ENCODE assay signal across 10 cellular contexts in the genomic region with DNA sequence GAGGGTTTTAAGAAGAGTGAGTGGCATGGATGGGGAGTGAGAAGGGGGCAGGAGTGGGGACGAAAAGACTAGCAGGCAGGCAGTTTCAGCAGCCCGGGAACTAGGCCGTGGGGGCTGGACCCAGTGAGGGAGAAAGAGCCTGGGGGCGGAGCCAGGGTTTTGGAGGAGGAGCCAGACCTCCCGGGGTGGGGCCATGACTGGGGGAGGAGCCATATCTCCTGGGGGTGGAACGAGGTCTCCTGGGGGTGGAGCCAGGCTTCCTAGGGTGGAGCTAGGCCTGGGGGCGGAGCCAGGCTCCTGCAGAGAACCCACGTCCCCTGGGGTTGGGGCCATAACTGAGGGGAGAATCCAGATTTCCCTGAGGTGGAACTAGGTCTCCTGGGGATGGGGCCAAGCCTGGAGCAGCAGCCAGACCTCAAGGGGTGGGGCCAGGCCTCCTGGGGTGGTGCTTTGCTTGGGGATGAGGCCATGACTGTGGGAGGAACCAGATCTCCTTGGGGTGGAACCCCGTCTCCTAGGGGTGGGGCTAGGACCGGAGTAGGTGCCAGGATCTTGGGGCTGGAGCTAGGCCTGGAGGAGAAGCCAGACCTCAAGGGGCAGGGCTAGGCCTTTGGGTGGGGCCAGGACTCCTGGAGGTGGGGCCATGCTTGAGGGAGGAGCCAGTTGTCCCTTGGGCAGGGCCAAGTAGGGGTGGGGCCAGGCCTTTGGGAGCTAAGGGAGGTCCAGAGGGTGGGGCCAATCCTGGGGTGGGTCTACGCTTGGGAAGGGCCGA. TPM values are rescaled to one million over a fixed set of nuclear protein-coding genes. Genes with fewer than 3 reads are reported as not detected.
DNase-seq lines count a peak whose midpoint lies in the region; ATAC-seq, FAIRE-seq and TF ChIP-seq lines count a peak whose summit lies in the region.
"Had no signal": no experiment of that assay in that cellular context is flagged by ENCODE, and none has a peak within 500 bp of the region (broad histone marks: within the 10 kb centered on the region; RNA-seq: fewer than 3 reads in every experiment).

No MANE protein-coding gene starts in this region.

- no peaks in the 10 kb centered on the region for H3K27me3 ChIP-seq in H9 (ENCODE audit: insufficient read depth, low read length)
- peaks cover 5 to 28% of the 10 kb centered on the region in 2 experiments; a peak in 4 of 5 replicates for H3K27me3 ChIP-seq in HepG2 (ENCODE audit: control insufficient read depth in 1 of 2, insufficient read depth in 2 of 2, low read length in 2 of 2)

- FAIRE-seq in HepG2 (lab: Jason Lieb, UNC): no peak

- H2AK5ac ChIP-seq in H9 (ENCODE audit: insufficient read length, low read length): no peak overlapping the region

- no peak overlapping the region for H4K8ac ChIP-seq in H9 (replicated peaks; ENCODE audit: insufficient read length, low read depth, low read length)

- H3K56ac ChIP-seq in H9 (ENCODE audit: insufficient read length, low read depth, low read length): no peak overlapping the region

- H3K27ac ChIP-seq in H9 (ENCODE audit: insufficient read length, low read depth, low read length): no peak overlapping the region
- no peak overlapping the region for H3K27ac ChIP-seq in HepG2 (ENCODE audit: extremely low read length, insufficient read depth, low read length)

- H3K9me3 Mint-ChIP-seq in CD14-positive monocyte: peaks cover 6 to 19% (median 12%) of the 10 kb centered on the region in 7 donors
- H3K9me3 Mint-ChIP-seq in H9: peaks cover 18% of the 10 kb centered on the region in 2 experiments
- H3K9me3 Mint-ChIP-seq in activated CD8-positive, alpha-beta T cell treated with anti-CD3 and anti-CD28 coated beads for 36 hours: peaks cover 4% of the 10 kb centered on the region
- no peaks in the 10 kb centered on the region for H3K9me3 Mint-ChIP-seq in osteocyte (ENCODE audit: unreplicated experiment)

- no peak overlapping the region for H2BK20ac ChIP-seq in H9 (ENCODE audit: low read depth, low read length, poor library complexity, severe bottlenecking)

- peak; percentile 87 for ATAC-seq in activated CD8-positive, alpha-beta T cell treated with anti-CD3 and anti-CD28 coated beads for 36 hours
- peak; percentile 50 for ATAC-seq in HepG2
- ATAC-seq in HG02938 (IDR thresholded peaks at IDR 0.05; ENCODE audit: unreplicated experiment): no peak
- ATAC-seq in HG02623 (IDR thresholded peaks at IDR 0.05; ENCODE audit: unreplicated experiment): no peak
- no peak for ATAC-seq in HG03432 (IDR thresholded peaks at IDR 0.05; ENCODE audit: unreplicated experiment)

- no peaks in the 10 kb centered on the region for H3K23me2 ChIP-seq in H9 (ENCODE audit: insufficient read length, low read depth, low read length, poor library complexity, severe bottlenecking)

- H3K4me2 ChIP-seq in H9 (ENCODE audit: insufficient read depth, insufficient read length, low read length): no peak overlapping the region
- H3K4me2 ChIP-seq in HepG2 (ENCODE audit: low read depth, low read length): no peak overlapping the region

- no peak overlapping the region for H2BK15ac ChIP-seq in H9 (ENCODE audit: low read depth, low read length)

- H3K9ac ChIP-seq in H9 (ENCODE audit: extremely low read depth, insufficient read length, low read length) (no peak overlapping the region), HepG2 (ENCODE audit: insufficient read depth, low read depth, low read length) (no peak overlapping the region)

- H2AFZ ChIP-seq in H9 (ENCODE audit: low read length) (no peak overlapping the region), HepG2 (ENCODE audit: low read length) (no peak overlapping the region)

- no peak overlapping the region for H3K23ac ChIP-seq in H9 (ENCODE audit: insufficient read length, low read depth, low read length)

- H4K5ac ChIP-seq in H9 (ENCODE audit: insufficient read length, low read depth, low read length): no peak overlapping the region

- no peak overlapping the region for H2BK120ac ChIP-seq in H9 (ENCODE audit: low read depth, low read length, poor library complexity, severe bottlenecking)

- H3K36me3 Mint-ChIP-seq in CD14-positive monocyte (no peaks in the 10 kb centered on the region), H9 (ENCODE audit: insufficient read depth in 1 of 3, low read depth in 3 of 3) (peaks cover 0 to 9% (median 6%) of the 10 kb centered on the region in 3 experiments; a peak in 3 of 7 replicates), osteocyte (ENCODE audit: unreplicated experiment) (no peaks in the 10 kb centered on the region)
- no peaks in the 10 kb centered on the region for H3K36me3 Mint-ChIP-seq in activated CD8-positive, alpha-beta T cell treated with anti-CD3 and anti-CD28 coated beads for 36 hours (ENCODE audit: low read depth)
- H3K36me3 Mint-ChIP-seq: memory B cell had no signal

- in situ Hi-C loops in HepG2 (cut with HindIII; ENCODE audit: extremely low pct_ligation_motif_present, low pct_unique_long_range_greater_than_20kb): no loop called here

- no CpG with 5 or more reads among the region's 12 CpGs for whole genome bisulfite sequencing in H9 (ENCODE audit: extremely low coverage, insufficient read length, low lambda C conversion rate)
- 46% methylated on average over 12 of the region's 12 CpGs for WGBS in HepG2 (ENCODE audit: low lambda C conversion rate)

- no peak overlapping the region for H4K91ac ChIP-seq in H9 (ENCODE audit: insufficient read length, low read depth, low read length)

- H2BK12ac ChIP-seq in H9 (ENCODE audit: insufficient read length, low read depth, low read length): no peak overlapping the region

- H3K18ac ChIP-seq in H9 (ENCODE audit: insufficient read length, low read depth, low read length): no peak overlapping the region

- H3K36me3 ChIP-seq in HepG2 (replicated peaks in 1 of 2; ENCODE audit: control insufficient read depth in 1 of 2, insufficient read depth in 2 of 2, low read length in 2 of 2): no peaks in the 10 kb centered on the region

- H3K4me1 ChIP-seq in H9 (ENCODE audit: insufficient read depth, low read length) (no peaks in the 10 kb centered on the region), HepG2 (ENCODE audit: insufficient read depth, low read length) (peaks cover 13% of the 10 kb centered on the region; the same call in 1 of the 2 replicates)

- peaks cover 6 to 12% (median 9%) of the 10 kb centered on the region in 3 donors for H3K27me3 Mint-ChIP-seq in CD14-positive monocyte (ENCODE audit: low read depth in 3 of 3)
- H3K27me3 Mint-ChIP-seq in H9 (ENCODE audit: low read depth): no peaks in the 10 kb centered on the region; the same call in none of the 2 replicates
- peaks cover 4% of the 10 kb centered on the region for H3K27me3 Mint-ChIP-seq in activated CD8-positive, alpha-beta T cell treated with anti-CD3 and anti-CD28 coated beads for 36 hours
- H3K27me3 Mint-ChIP-seq in osteocyte (ENCODE audit: unreplicated experiment): no peaks in the 10 kb centered on the region

- H3K4me1 Mint-ChIP-seq in CD14-positive monocyte: peaks cover 27% of the 10 kb centered on the region
- peaks cover 0 to 9% of the 10 kb centered on the region in 2 experiments; a peak in 2 of 4 replicates for H3K4me1 Mint-ChIP-seq in H9
- H3K4me1 Mint-ChIP-seq in activated CD8-positive, alpha-beta T cell treated with anti-CD3 and anti-CD28 coated beads for 36 hours (ENCODE audit: low read depth): no peaks in the 10 kb centered on the region
- peaks cover 40% of the 10 kb centered on the region for H3K4me1 Mint-ChIP-seq in osteocyte (ENCODE audit: unreplicated experiment)

- H3K79me2 ChIP-seq in H9 (ENCODE audit: insufficient read depth, low read length) (no peaks in the 10 kb centered on the region), HepG2 (ENCODE audit: insufficient read depth, low read length) (no peaks in the 10 kb centered on the region)

- intact Hi-C loops in CD14-positive monocyte (cut with micrococcal nuclease): no loop called here
- intact Hi-C loops in activated CD8-positive, alpha-beta T cell treated with anti-CD3 and anti-CD28 coated beads for 36 hours (cut with micrococcal nuclease): no loop called here
- intact Hi-C loops in HepG2 (cut with micrococcal nuclease; ENCODE audit: unreplicated experiment): no loop called here

- no TSS peak for BruUV-seq in HepG2 (replicated peaks; lab: Mats Ljungman, UMichigan)

- peak overlapping the region in 4 of 7 donors; percentile 38 to 78 (median 66) for H3K27ac Mint-ChIP-seq in CD14-positive monocyte
- no peak overlapping the region; a peak in 1 of 7 replicates for H3K27ac Mint-ChIP-seq in H9
- H3K27ac Mint-ChIP-seq in activated CD8-positive, alpha-beta T cell treated with anti-CD3 and anti-CD28 coated beads for 36 hours: no peak overlapping the region
- H3K27ac Mint-ChIP-seq in osteocyte (ENCODE audit: unreplicated experiment): no peak overlapping the region
- H3K27ac Mint-ChIP-seq: memory B cell had no signal

- POLR2A ChIA-PET in activated CD8-positive, alpha-beta T cell treated with anti-CD3 and anti-CD28 coated beads for 36 hours (lab: Charles Lee): no interaction called here
- POLR2A ChIA-PET in HepG2 (lab: Yijun Ruan, JAX): interaction anchor here (0.8 kb wide), 1 partner anchor 11 kb away, joined by 3 read pairs; no protein-coding TSS in a partner anchor

- no peak overlapping the region for H2BK5ac ChIP-seq in H9 (ENCODE audit: insufficient read length, low read length)

- no peak for TF ChIP-seq EP300 in HepG2 (IDR thresholded peaks at IDR 0.05; ENCODE audit: low read depth in 2 of 2, low read length in 2 of 2)
- TF ChIP-seq EP300 in HepG2 (CRISPR knock-in tag; IDR thresholded peaks at IDR 0.05; ENCODE audit: borderline replicate concordance): no peak

- H3T11ph ChIP-seq in H9 (ENCODE audit: low read length): no peak overlapping the region

- H3K9me3 ChIP-seq in H9 (ENCODE audit: control insufficient read depth, low read depth, low read length) (no peaks in the 10 kb centered on the region), HepG2 (ENCODE audit: low read length) (no peaks in the 10 kb centered on the region)

- H4K20me1 ChIP-seq in H9 (ENCODE audit: control insufficient read depth, insufficient read depth, insufficient read length) (no peaks in the 10 kb centered on the region), HepG2 (ENCODE audit: insufficient read depth, low read length) (no peaks in the 10 kb centered on the region)

- H3K4ac ChIP-seq in H9 (ENCODE audit: low read depth, low read length): no peak overlapping the region

- no peak for TF ChIP-seq RAD21 in HepG2 (CRISPR knock-in tag; IDR thresholded peaks at IDR 0.05)

- no peak overlapping the region for H3K4me3 Mint-ChIP-seq in CD14-positive monocyte
- no peak overlapping the region for H3K4me3 Mint-ChIP-seq in H9
- H3K4me3 Mint-ChIP-seq in activated CD8-positive, alpha-beta T cell treated with anti-CD3 and anti-CD28 coated beads for 36 hours: no peak overlapping the region
- H3K4me3 Mint-ChIP-seq in osteocyte (ENCODE audit: unreplicated experiment): no peak overlapping the region
- H3K4me3 Mint-ChIP-seq: memory B cell had no signal

- H3K14ac ChIP-seq in H9 (ENCODE audit: insufficient read depth, low read length): no peak overlapping the region

- no peaks in the 10 kb centered on the region for H3K79me1 ChIP-seq in H9 (ENCODE audit: insufficient read depth, low read depth, low read length, poor library complexity, severe bottlenecking)

- DNase-seq in CD14-positive monocyte (ENCODE audit: low spot score) (no peak), H9 (peak; percentile 95), HepG2 (ENCODE audit: low spot score) (no peak), osteocyte (ENCODE audit: extremely low spot score, unreplicated experiment) (no peak)
- peak; percentile 44 for DNase-seq in activated CD8-positive, alpha-beta T cell treated with anti-CD3 and anti-CD28 coated beads for 36 hours
- DNase-seq: NCI-H446 had no signal

- H3K4me3 ChIP-seq in HepG2 (replicated peaks in 1 of 3; ENCODE audit: insufficient read depth in 1 of 3, low read depth in 2 of 3, low read length in 3 of 3): no peak overlapping the region

- TF ChIP-seq POLR2A in HepG2 (IDR thresholded peaks at IDR 0.05; ENCODE audit: insufficient read depth in 1 of 2, low read depth in 2 of 2, low read length in 2 of 2): no peak

- CTCF ChIA-PET in activated CD8-positive, alpha-beta T cell treated with anti-CD3 and anti-CD28 coated beads for 36 hours (lab: Charles Lee): no interaction called here
- CTCF ChIA-PET in HepG2 (lab: Yijun Ruan, JAX; ENCODE audit: low intra/inter-chr PET ratio, low total read pairs): no interaction called here

- no peak for TF ChIP-seq CTCF in CD14-positive monocyte (IDR thresholded peaks at IDR 0.05)
- no peak for TF ChIP-seq CTCF in H9 (conservative IDR thresholded peaks at IDR 0.05)
- no peak for TF ChIP-seq CTCF in activated CD8-positive, alpha-beta T cell treated with anti-CD3 and anti-CD28 coated beads for 36 hours (IDR thresholded peaks at IDR 0.05)
- no peak for TF ChIP-seq CTCF in HepG2 (CRISPR knock-in tag; IDR thresholded peaks at IDR 0.05)
- no peak for TF ChIP-seq CTCF in osteocyte (IDR thresholded peaks at IDR 0.05)

RNA-seq across cellular contexts. Expression of gene JPH3, which starts 41.7 kb away (rescaled TPM):
- not detected for polyA plus RNA-seq in CD14-positive monocyte
- 30.3 and 32.7 TPM in 2 replicates for total RNA-seq in H9 (2021)
- total RNA-seq in activated CD8-positive, alpha-beta T cell treated with anti-CD3 and anti-CD28 coated beads for 36 hours: under 1 TPM; 0.07 to 0.09 TPM
- total RNA-seq in HepG2 (2016; rRNA removed; fragmentation: Illumina TruSeq; extraction: Trizol): not detected in 2 replicates
- total RNA-seq in HepG2 (2016; cell fraction: cytosol; rRNA removed; fragmentation: Illumina TruSeq; extraction: Trizol; ENCODE audit: low read depth): not detected in 2 replicates
- not detected in 2 replicates for total RNA-seq in HepG2 (2016; cell fraction: insoluble cytoplasmic fraction; rRNA removed; fragmentation: Illumina TruSeq; extraction: Trizol)
- total RNA-seq in HepG2 (2016; cell fraction: membrane; rRNA removed; fragmentation: Illumina TruSeq; extraction: Trizol): not detected in 2 replicates
- not detected in 2 replicates for total RNA-seq in HepG2 (2016; cell fraction: nucleus; rRNA removed; fragmentation: Illumina TruSeq; extraction: Trizol)
- polyA plus RNA-seq in HepG2 (2011; rRNA removed): not detected in 2 replicates
- not detected in 2 replicates for polyA plus RNA-seq in HepG2 (2011; cell fraction: cytosol; rRNA removed)
- polyA plus RNA-seq in HepG2 (2011; cell fraction: nucleus; rRNA removed): not detected in 2 replicates
- polyA plus RNA-seq in HepG2 (2012): 0.07 and 0.08 TPM in 2 replicates
- not detected in 2 replicates for polyA plus RNA-seq in HepG2 (2016; cell fraction: cytosol; fragmentation: Illumina TruSeq; extraction: Trizol; ENCODE audit: low read depth)
- polyA plus RNA-seq in HepG2 (2016; cell fraction: insoluble cytoplasmic fraction; fragmentation: Illumina TruSeq; extraction: Trizol; ENCODE audit: low read depth): not detected in 2 replicates
- polyA plus RNA-seq in HepG2 (2016; cell fraction: membrane; fragmentation: Illumina TruSeq; extraction: Trizol; ENCODE audit: low read depth): not detected in 2 replicates
- not detected in 2 replicates for polyA plus RNA-seq in HepG2 (2016; cell fraction: nucleus; fragmentation: Illumina TruSeq; extraction: Trizol; ENCODE audit: insufficient read depth, low read depth)
- 0.07 TPM in 1 of 2 replicates, not detected in the other for polyA minus RNA-seq in HepG2 (2011; rRNA and poly(A)+ RNA removed; ENCODE audit: low replicate concordance)
- polyA minus RNA-seq in HepG2 (2011; cell fraction: cytosol; rRNA and poly(A)+ RNA removed): not detected in 2 replicates
- not detected in 2 replicates for polyA minus RNA-seq in HepG2 (2011; cell fraction: nucleus; rRNA and poly(A)+ RNA removed)
- total RNA-seq in osteocyte: 2.6 and 3.1 TPM in 2 replicates

Comparison
In these comparisons a context has a peak if more than half of its experiments do, and no peak if none do; other contexts are left out.
1. DNase-seq: peak in H9 (single experiment) and activated CD8-positive, alpha-beta T cell treated with anti-CD3 and anti-CD28 coated beads for 36 hours (single experiment); none in CD14-positive monocyte (single experiment), HepG2 (single experiment) and osteocyte (single experiment).
2. H3K27ac Mint-ChIP-seq: peak in CD14-positive monocyte (4 of 7); none in H9 (0 of 3), activated CD8-positive, alpha-beta T cell treated with anti-CD3 and anti-CD28 coated beads for 36 hours (single experiment) and osteocyte (single experiment).
3. ATAC-seq: peak in activated CD8-positive, alpha-beta T cell treated with anti-CD3 and anti-CD28 coated beads for 36 hours (single experiment) and HepG2 (single experiment); none in HG02938 (single experiment), HG02623 (single experiment) and HG03432 (single experiment).